Comparison of ENCODE assay signal across 8 cellular contexts in genomic region chr9:74953235-74953741, GRCh38. TPM values are rescaled to one million over a fixed set of nuclear protein-coding genes. Genes with fewer than 3 reads are reported as not detected.
DNase-seq lines count a peak whose midpoint lies in the region; ATAC-seq and TF ChIP-seq lines count a peak whose summit lies in the region.

No MANE protein-coding gene starts in this region.

- H3K4me1 ChIP-seq in HUES64 (ENCODE audit: insufficient read depth, low read length) (peaks cover 6% of the 10 kb centered on the region), urinary bladder (ENCODE audit: insufficient read depth) (no peaks in the 10 kb centered on the region)

- CTCF ChIA-PET in activated CD4-positive, alpha-beta T cell treated with anti-CD3 and anti-CD28 coated beads, Interleukin-2, amount 10 ng/mL, durations not matched to agents 7 days and 5 days (lab: Charles Lee) = interaction anchor here (0.6 to 3.9 kb wide), 19 partner anchors 11 to 197 kb away, joined by 3 to 22 read pairs (median 5); partner anchors contain the start of genes CARNMT1 and TRPM6

- H3K27me3 ChIP-seq in HUES64 (ENCODE audit: insufficient read depth, low read length) = no peaks in the 10 kb centered on the region
- H3K27me3 ChIP-seq in brain microvascular endothelial cell (replicated peaks) = no peaks in the 10 kb centered on the region

- no peak for TF ChIP-seq CTCF in brain microvascular endothelial cell (IDR thresholded peaks at IDR 0.05; ENCODE audit: low read depth, low read length, missing control alignments)

- no peaks in the 10 kb centered on the region for H3K9me3 Mint-ChIP-seq in activated CD4-positive, alpha-beta T cell treated with anti-CD3 and anti-CD28 coated beads, Interleukin-2, amount 10 ng/mL, durations not matched to agents 7 days and 5 days
- no peaks in the 10 kb centered on the region for H3K9me3 Mint-ChIP-seq in memory B cell

- ATAC-seq in memory B cell (ENCODE audit: low read depth) = peak; percentile 1

- H3K4me3 Mint-ChIP-seq in activated CD4-positive, alpha-beta T cell treated with anti-CD3 and anti-CD28 coated beads, Interleukin-2, amount 10 ng/mL, durations not matched to agents 7 days and 5 days = peak overlapping the region; percentile 86
- peak overlapping the region; percentile 92 for H3K4me3 Mint-ChIP-seq in memory B cell

- peak overlapping the region; percentile 94 for H3K27ac Mint-ChIP-seq in activated CD4-positive, alpha-beta T cell treated with anti-CD3 and anti-CD28 coated beads, Interleukin-2, amount 10 ng/mL, durations not matched to agents 7 days and 5 days
- H3K27ac Mint-ChIP-seq in memory B cell = peak overlapping the region; percentile 97

- 84% methylated on average over 7 of the region's 7 CpGs for WGBS in HUES64
- WGBS in urinary bladder = 26% methylated on average over 7 of the region's 7 CpGs

- peaks cover 44% of the 10 kb centered on the region for H3K4me1 Mint-ChIP-seq in activated CD4-positive, alpha-beta T cell treated with anti-CD3 and anti-CD28 coated beads, Interleukin-2, amount 10 ng/mL, durations not matched to agents 7 days and 5 days
- peaks cover 17% of the 10 kb centered on the region for H3K4me1 Mint-ChIP-seq in memory B cell

- H3K4me3 ChIP-seq in HUES64 (ENCODE audit: low read length) = peak overlapping the region; percentile 95
- peak overlapping the region; percentile 92 for H3K4me3 ChIP-seq in brain microvascular endothelial cell (ENCODE audit: low read depth, low read length)
- H3K4me3 ChIP-seq in urinary bladder (ENCODE audit: low read depth, low read length) = peak overlapping the region; percentile 88

- POLR2A ChIA-PET in activated CD4-positive, alpha-beta T cell treated with anti-CD3 and anti-CD28 coated beads, Interleukin-2, amount 10 ng/mL, durations not matched to agents 7 days and 5 days (lab: Charles Lee) = interaction anchor here (0.5 to 0.6 kb wide), 2 partner anchors 12 to 75 kb away, joined by 3 read pairs; partner anchors contain the start of gene CARNMT1

- in situ Hi-C loops in brain microvascular endothelial cell (cut with HindIII; ENCODE audit: low pct_ligation_motif_present, low sequenced_read_pairs) = no loop called here

- DNase-seq in activated CD4-positive, alpha-beta T cell treated with anti-CD3 and anti-CD28 coated beads, Interleukin-2, amount 10 ng/mL, durations not matched to agents 7 days and 5 days = peak; percentile 8
- no peak for DNase-seq in activated CD4-positive, alpha-beta T cell treated with anti-CD3 and anti-CD28 coated beads, Interleukin-2, amount 50 U/mL, for 48 hours
- DNase-seq in brain microvascular endothelial cell (peak; percentile 16), memory B cell (ENCODE audit: low spot score in 2 of 2) (no peak), NCI-H1694 treated with DMSO at 0.1 percent for 48 hours (lab: John Stamatoyannopoulos, UW) (no peak), OCI-M2 (lab: John Stamatoyannopoulos, UW; ENCODE audit: unreplicated experiment) (no peak)

- H3K9me3 ChIP-seq in HUES64 (ENCODE audit: insufficient read depth, low read depth, low read length) = no peaks in the 10 kb centered on the region

- no peak overlapping the region for H3K27ac ChIP-seq in HUES64 (ENCODE audit: low read depth, low read length)
- H3K27ac ChIP-seq in brain microvascular endothelial cell = peak overlapping the region; percentile 77
- peak overlapping the region; percentile 99 for H3K27ac ChIP-seq in urinary bladder (ENCODE audit: low read depth)

- no peaks in the 10 kb centered on the region for H3K36me3 ChIP-seq in HUES64 (ENCODE audit: insufficient read depth, low read length)
- no peaks in the 10 kb centered on the region for H3K36me3 ChIP-seq in brain microvascular endothelial cell (replicated peaks)
- H3K36me3 ChIP-seq in urinary bladder (ENCODE audit: insufficient read depth) = no peaks in the 10 kb centered on the region

- H3K36me3 Mint-ChIP-seq in activated CD4-positive, alpha-beta T cell treated with anti-CD3 and anti-CD28 coated beads, Interleukin-2, amount 10 ng/mL, durations not matched to agents 7 days and 5 days (ENCODE audit: low read depth) = peaks cover 7% of the 10 kb centered on the region
- no peaks in the 10 kb centered on the region for H3K36me3 Mint-ChIP-seq in memory B cell

- no peak overlapping the region for H3K9ac ChIP-seq in HUES64 (ENCODE audit: low read depth, low read length)

- H3K27me3 Mint-ChIP-seq in activated CD4-positive, alpha-beta T cell treated with anti-CD3 and anti-CD28 coated beads, Interleukin-2, amount 10 ng/mL, durations not matched to agents 7 days and 5 days = no peaks in the 10 kb centered on the region
- H3K27me3 Mint-ChIP-seq in memory B cell = no peaks in the 10 kb centered on the region

RNA-seq across cellular contexts. Expression of gene C9orf40, which starts 0.6 kb away (rescaled TPM):
- total RNA-seq in activated CD4-positive, alpha-beta T cell treated with anti-CD3 and anti-CD28 coated beads, Interleukin-2, amount 10 ng/mL, durations not matched to agents 7 days and 5 days = 10 to 100 TPM; 20.1 to 22.2 TPM
- 4.6 TPM for polyA plus RNA-seq in HUES64 (2013, experiment 1 of 2)
- polyA plus RNA-seq in HUES64 (2013, experiment 2 of 2) = 8.0 TPM
- total RNA-seq in urinary bladder = 5.4 TPM
- polyA plus RNA-seq in urinary bladder = 6.7 TPM

Comparison
In these comparisons a context has a peak if more than half of its experiments do, and no peak if none do; other contexts are left out.
1. DNase-seq: peak in activated CD4-positive, alpha-beta T cell treated with anti-CD3 and anti-CD28 coated beads, Interleukin-2, amount 10 ng/mL, durations not matched to agents 7 days and 5 days (single experiment) and brain microvascular endothelial cell (single experiment); none in activated CD4-positive, alpha-beta T cell treated with anti-CD3 and anti-CD28 coated beads, Interleukin-2, amount 50 U/mL, for 48 hours (0 of 2), memory B cell (0 of 2), NCI-H1694 treated with DMSO at 0.1 percent for 48 hours (single experiment) and OCI-M2 (single experiment).
2. Peak in every context shown above with its lines, with median percentiles within 50 percentile points of each other: H3K4me3 ChIP-seq.